In genomic region chr6:151143806-151144205, GRCh38 we compare ENCODE assay signal across 22 cellular contexts.
DNase-seq lines count a peak whose midpoint lies in the region; ATAC-seq, FAIRE-seq and TF ChIP-seq lines count a peak whose summit lies in the region.
"Had no signal": no experiment of that assay in that cellular context is flagged by ENCODE, and none has a peak within 500 bp of the region (broad histone marks: within the 10 kb centered on the region; RNA-seq: fewer than 3 reads in every experiment).

No MANE protein-coding gene starts in this region.

- no peak for TF ChIP-seq RAD21 in K562 (CRISPR knock-in tag; conservative IDR thresholded peaks at IDR 0.05 in 1 of 2, IDR thresholded peaks at IDR 0.05 in 1 of 2)

- H3F3A ChIP-seq in GM23338 (replicated peaks; ENCODE audit: low read depth), result no peaks in the 10 kb centered on the region

- no peaks in the 10 kb centered on the region for H4K20me1 ChIP-seq in GM23338 (replicated peaks; ENCODE audit: insufficient read depth)
- no peaks in the 10 kb centered on the region for H4K20me1 ChIP-seq in K562 (replicated peaks; ENCODE audit: control insufficient read depth, insufficient read depth, low read length)

- intact Hi-C loops in K562 (cut with micrococcal nuclease), result no loop called here
- intact Hi-C loops in spleen (cut with DNase I; ENCODE audit: low total_unique reads), result no loop called here

- WGBS in K562 (ENCODE audit: insufficient coverage, low coverage, missing lambda C conversion rate), result 13% methylated on average over 6 of the region's 6 CpGs
- 53 to 72% (median 69%) methylated on average over 6 of the region's 6 CpGs for WGBS in spleen, 5 donors
- WGBS in upper lobe of left lung, 2 donors, result 80 to 88% methylated on average over 6 of the region's 6 CpGs

- peaks cover 6% of the 10 kb centered on the region; the same call in 2 of the 3 replicates for H3K9me3 Mint-ChIP-seq in GM23338
- peaks cover 9% of the 10 kb centered on the region for H3K9me3 Mint-ChIP-seq in nephron progenitor cell

- H3K27me3 Mint-ChIP-seq in GM23338 (ENCODE audit: insufficient read depth, low read depth, poor library complexity) (peaks cover 7% of the 10 kb centered on the region), nephron progenitor cell (ENCODE audit: low read depth, poor library complexity) (no peaks in the 10 kb centered on the region)

- H3K4me3 Mint-ChIP-seq in GM23338, result no peak overlapping the region
- H3K4me3 Mint-ChIP-seq in nephron progenitor cell, result no peak overlapping the region
- H3K4me3 Mint-ChIP-seq: B cell; CD4-positive, CD25-positive, alpha-beta regulatory T cell had no signal

- TF ChIP-seq EP300 in K562 (IDR thresholded peaks at IDR 0.05; ENCODE audit: low read length) (no peak), upper lobe of left lung (IDR thresholded peaks at IDR 0.05) (no peak)

- H3K4me3 ChIP-seq in ACC112 (ENCODE audit: low read depth, low read length) (no peak overlapping the region), GM23338 (no peak overlapping the region), K562 (no peak overlapping the region), spleen (no peak overlapping the region), upper lobe of left lung (no peak overlapping the region)
- H3K4me3 ChIP-seq: MG63 had no signal

- no peaks in the 10 kb centered on the region for H3K9me3 ChIP-seq in K562 (replicated peaks; ENCODE audit: control insufficient read depth, insufficient read depth, low read depth, low read length)
- H3K9me3 ChIP-seq in spleen, result no peaks in the 10 kb centered on the region
- H3K9me3 ChIP-seq in upper lobe of left lung, result no peaks in the 10 kb centered on the region
- H3K9me3 ChIP-seq: MG63, SK-N-SH had no signal

- H3K4me1 Mint-ChIP-seq in GM23338 (peaks cover 10% of the 10 kb centered on the region), nephron progenitor cell (peaks cover 37% of the 10 kb centered on the region)
- H3K4me1 Mint-ChIP-seq: B cell; CD4-positive, CD25-positive, alpha-beta regulatory T cell had no signal

- FAIRE-seq in K562 (lab: Jason Lieb, UNC), result no peak
- FAIRE-seq: A204.1 had no signal

- BruUV-seq in K562 (replicated peaks; lab: Mats Ljungman, UMichigan), result no TSS peak

- ATAC-seq in GM23338, result no peak
- no peak for ATAC-seq in K562
- no peak for ATAC-seq in upper lobe of left lung (ENCODE audit: low FRiP score in 2 of 2)
- ATAC-seq in GM19324 (IDR thresholded peaks at IDR 0.05; ENCODE audit: low FRiP score, unreplicated experiment), result no peak
- ATAC-seq: PC-3 had no signal

- H3K4me1 ChIP-seq in ACC112 (ENCODE audit: control insufficient read depth, insufficient read depth, low read length, unreplicated experiment) (peaks cover 11% of the 10 kb centered on the region), GM23338 (ENCODE audit: insufficient read depth) (peaks cover 4% of the 10 kb centered on the region; the same call in 1 of the 2 replicates), K562 (replicated peaks in 1 of 2; ENCODE audit: control insufficient read depth in 2 of 2, insufficient read depth in 2 of 2, low read length in 2 of 2) (peaks cover 0 to 2% of the 10 kb centered on the region in 2 experiments; a peak in 1 of 5 replicates), spleen (peaks cover 0 to 17% (median 9%) of the 10 kb centered on the region in 6 donors), upper lobe of left lung (peaks cover 0 to 14% (median 10%) of the 10 kb centered on the region in 4 donors)

- H3K27ac Mint-ChIP-seq in GM23338, result peak overlapping the region; percentile 53; the same call in 1 of the 2 replicates
- peak overlapping the region; percentile 60 for H3K27ac Mint-ChIP-seq in nephron progenitor cell
- H3K27ac Mint-ChIP-seq: B cell; CD4-positive, CD25-positive, alpha-beta regulatory T cell had no signal

- H3K36me3 Mint-ChIP-seq in GM23338 (ENCODE audit: low read depth) (peaks cover 2% of the 10 kb centered on the region; the same call in 1 of the 3 replicates), nephron progenitor cell (ENCODE audit: low read depth) (peaks cover 5% of the 10 kb centered on the region)
- H3K36me3 Mint-ChIP-seq: CD4-positive, CD25-positive, alpha-beta regulatory T cell had no signal

- H3K9me1 ChIP-seq in K562 (ENCODE audit: control insufficient read depth, insufficient read depth, low read length), result no peaks in the 10 kb centered on the region

- H3K9ac ChIP-seq in K562 (ENCODE audit: insufficient read depth in 1 of 2, low read depth in 2 of 2, low read length in 2 of 2), result no peak overlapping the region
- H3K9ac ChIP-seq: SK-N-SH had no signal

- H3K9me2 ChIP-seq in GM23338 (ENCODE audit: insufficient read depth), result no peaks in the 10 kb centered on the region
- H3K9me2 ChIP-seq: SK-N-SH had no signal

- H3K27me3 ChIP-seq in ACC112 (ENCODE audit: insufficient read depth, low read length) (no peaks in the 10 kb centered on the region), GM23338 (ENCODE audit: insufficient read depth) (no peaks in the 10 kb centered on the region), K562 (ENCODE audit: control insufficient read depth in 2 of 2, insufficient read depth in 2 of 2, low read length in 2 of 2) (peaks cover 59 to 71% of the 10 kb centered on the region in 2 experiments), spleen (replicated peaks in 1 of 7) (no peaks in the 10 kb centered on the region), upper lobe of left lung (no peaks in the 10 kb centered on the region)
- H3K27me3 ChIP-seq: MG63 had no signal

- TF ChIP-seq CTCF in GM23338 (conservative IDR thresholded peaks at IDR 0.05; ENCODE audit: low read depth in 2 of 2) (no peak), K562 (IDR thresholded peaks at IDR 0.05 in 2 of 3, conservative IDR thresholded peaks at IDR 0.05 in 1 of 3; ENCODE audit: insufficient read depth in 2 of 3, low read depth in 1 of 3, low read length in 3 of 3) (no peak), nephron progenitor cell (IDR thresholded peaks at IDR 0.05) (no peak), spleen (IDR thresholded peaks at IDR 0.05 in 8 of 11, conservative IDR thresholded peaks at IDR 0.05 in 3 of 11) (no peak), upper lobe of left lung (IDR thresholded peaks at IDR 0.05) (no peak)

- CTCF ChIA-PET in K562 (lab: Yijun Ruan, JAX; ENCODE audit: low intra/inter-chr PET ratio), result no interaction called here

- H3K27ac ChIP-seq in ACC112 (ENCODE audit: low read depth, low read length) (no peak overlapping the region), GM23338 (ENCODE audit: low read depth) (no peak overlapping the region), K562 (ENCODE audit: extremely low read depth, low read depth, low read length) (no peak overlapping the region), spleen (peak overlapping the region in 1 of 8 donors; percentile 40), upper lobe of left lung (no peak overlapping the region)
- H3K27ac ChIP-seq: RWPE1 had no signal

- DNase-seq in GM23338 (ENCODE audit: low spot score) (no peak), K562 (ENCODE audit: extremely low read depth in 1 of 4, low spot score in 3 of 4) (no peak), nephron progenitor cell (no peak), spleen (no peak), upper lobe of left lung (no peak), SIG-M5 treated with dmso at 0.1 percent for 504 hours (lab: John Stamatoyannopoulos, UW; ENCODE audit: unreplicated experiment) (no peak)
- DNase-seq: CD4-positive, CD25-positive, alpha-beta regulatory T cell; DMS79; GOT3; MG63; NCI-H1417 treated with DMSO at 0.1 percent for 48 hours; NCI-H187; NCI-H446 treated with DMSO at 0.1 percent for 48 hours; NCI-H526 treated with DMSO at 0.1 percent for 48 hours; PC-3; SHP77 treated with DMSO at 0.1 percent for 48 hours; SK-N-SH had no signal

- H2AFZ ChIP-seq in ACC112 (ENCODE audit: low read length, unreplicated experiment) (peak overlapping the region; percentile 14), GM23338 (peak overlapping the region; percentile 92), K562 (ENCODE audit: low read depth, low read length) (no peak overlapping the region)

- H3K36me3 ChIP-seq in ACC112 (ENCODE audit: insufficient read depth, low read length) (no peaks in the 10 kb centered on the region), GM23338 (ENCODE audit: insufficient read depth) (no peaks in the 10 kb centered on the region), K562 (ENCODE audit: control insufficient read depth, insufficient read depth, low read length) (no peaks in the 10 kb centered on the region), spleen (no peaks in the 10 kb centered on the region), upper lobe of left lung (no peaks in the 10 kb centered on the region)
- H3K36me3 ChIP-seq: MG63 had no signal

- H3K4me2 ChIP-seq in GM23338 (no peak overlapping the region), K562 (ENCODE audit: insufficient read depth, low read length) (no peak overlapping the region)
- H3K4me2 ChIP-seq: SK-N-SH had no signal

- in situ Hi-C loops in K562 (cut with MboI), result no loop called here

- H3K79me2 ChIP-seq in ACC112 (ENCODE audit: control insufficient read depth, insufficient read depth, low read length, unreplicated experiment), result no peaks in the 10 kb centered on the region
- H3K79me2 ChIP-seq in GM23338 (replicated peaks; ENCODE audit: insufficient read depth), result no peaks in the 10 kb centered on the region
- no peaks in the 10 kb centered on the region for H3K79me2 ChIP-seq in K562 (ENCODE audit: control insufficient read depth, insufficient read depth, low read length)

- no peak for TF ChIP-seq POLR2A in K562 (conservative IDR thresholded peaks at IDR 0.05)
- TF ChIP-seq POLR2A in spleen (IDR thresholded peaks at IDR 0.05), result no peak
- TF ChIP-seq POLR2A in upper lobe of left lung (IDR thresholded peaks at IDR 0.05), result no peak

- POLR2A ChIA-PET in K562 (lab: Yijun Ruan, JAX), result no interaction called here

TF ChIP-seq in GM23338, 12 proteins besides CTCF, POLR2A, EP300 and RAD21 (continues in another document):
- TF ChIP-seq ETS1 (IDR thresholded peaks at IDR 0.05), result no peak

TF ChIP-seq in K562, 482 proteins besides CTCF, POLR2A, EP300 and RAD21 (continues in another document):
- no peak for TF ChIP-seq IFI16 (CRISPR knock-in tag; IDR thresholded peaks at IDR 0.05)
- TF ChIP-seq, protein P1, sequence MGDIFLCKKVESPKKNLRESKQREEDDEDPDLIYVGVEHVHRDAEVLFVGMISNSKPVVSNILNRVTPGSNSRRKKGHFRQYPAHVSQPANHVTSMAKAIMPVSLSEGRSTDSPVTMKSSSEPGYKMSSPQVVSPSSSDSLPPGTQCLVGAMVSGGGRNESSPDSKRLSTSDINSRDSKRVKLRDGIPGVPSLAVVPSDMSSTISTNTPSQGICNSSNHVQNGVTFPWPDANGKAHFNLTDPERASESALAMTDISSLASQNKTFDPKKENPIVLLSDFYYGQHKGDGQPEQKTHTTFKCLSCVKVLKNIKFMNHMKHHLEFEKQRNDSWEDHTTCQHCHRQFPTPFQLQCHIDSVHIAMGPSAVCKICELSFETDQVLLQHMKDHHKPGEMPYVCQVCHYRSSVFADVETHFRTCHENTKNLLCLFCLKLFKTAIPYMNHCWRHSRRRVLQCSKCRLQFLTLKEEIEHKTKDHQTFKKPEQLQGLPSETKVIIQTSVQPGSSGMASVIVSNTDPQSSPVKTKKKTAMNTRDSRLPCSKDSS (IDR thresholded peaks at IDR 0.05; ENCODE audit: low read depth, partially characterized antibody), result no peak
